Comparison of ENCODE assay signal across 27 cellular contexts in the genomic region with DNA sequence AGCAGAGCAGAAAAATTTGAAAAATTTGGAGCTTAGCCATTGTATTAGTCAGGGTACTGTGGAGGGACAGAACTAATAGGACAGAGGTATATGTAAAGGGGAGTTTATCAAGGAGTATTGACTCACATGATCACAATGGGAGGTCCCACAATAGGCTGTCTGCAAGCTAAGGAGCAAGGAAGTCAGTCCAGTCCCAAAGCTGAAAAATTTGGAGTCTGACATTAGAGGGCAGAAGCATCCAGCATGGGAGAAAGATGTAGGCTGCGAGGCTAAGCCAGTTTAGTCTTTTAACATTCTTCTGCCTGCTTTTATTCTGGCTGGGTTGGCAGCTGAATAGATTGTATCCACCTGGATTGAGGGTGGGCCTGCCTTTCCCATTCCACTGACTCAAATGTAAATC.
"Had no signal": no experiment of that assay in that cellular context is flagged by ENCODE, and none has a peak within 500 bp of the region (broad histone marks: within the 10 kb centered on the region; RNA-seq: fewer than 3 reads in every experiment).

No MANE protein-coding gene starts in this region.

- H3K4me1 ChIP-seq: sigmoid colon, uterus had no signal

- H3K27ac ChIP-seq: cardiac muscle cell, sigmoid colon, uterus had no signal

- H3K9me3 Mint-ChIP-seq: activated naive CD8-positive, alpha-beta T cell treated with anti-CD3 and anti-CD28 coated beads, Interleukin-2, amount 10 ng/mL, durations not matched to agents 7 days and 5 days; activated T-cell treated with anti-CD3 and anti-CD28 coated beads, Interleukin-2, amount 50 U/mL, for 24 hours; activated T-helper 2 cell treated with anti-CD3 and anti-CD28 coated beads, Interferon-gamma antibody, Interleukin-2, Interleukin-4, amounts not matched to agents 10 μg/mL and 5 μg/mL and 100 μg/mL, durations not matched to agents 14 hours and 24 hours and 36 hours; dendritic cell treated with granulocyte-macrophage colony-stimulating factor and Interleukin-4, amounts not matched to agents 40 ng/mL and 50 ng/mL, for 4 days; mesothelial cell of epicardium; stimulated activated naive B cell treated with anti-CD40 and anti-IgM and Interleukin-4, amounts not matched to agents 10 μg/mL and 1 μg/mL and 100 μg/mL, for 72 hours; T-helper 2 cell treated with Interferon-gamma antibody and Interleukin-4, amounts not matched to agents 5 μg/mL and 100 μg/mL, for 36 hours had no signal

- H3K9me3 ChIP-seq: sigmoid colon, uterus had no signal

- H3K36me3 Mint-ChIP-seq: activated naive CD8-positive, alpha-beta T cell treated with anti-CD3 and anti-CD28 coated beads, Interleukin-2, amount 10 ng/mL, durations not matched to agents 7 days and 5 days; mesothelial cell of epicardium; naive thymus-derived CD8-positive, alpha-beta T cell; stimulated activated naive B cell treated with anti-CD40 and anti-IgM and Interleukin-4, amounts not matched to agents 10 μg/mL and 1 μg/mL and 100 μg/mL, for 72 hours had no signal

- H3K36me3 ChIP-seq: cardiac muscle cell, sigmoid colon, uterus had no signal

- H3K4me1 Mint-ChIP-seq: activated CD4-positive, alpha-beta T cell treated with anti-CD3 and anti-CD28 coated beads for 36 hours; activated naive CD8-positive, alpha-beta T cell treated with anti-CD3 and anti-CD28 coated beads, Interleukin-2, amount 10 ng/mL, durations not matched to agents 7 days and 5 days; mesothelial cell of epicardium; naive thymus-derived CD8-positive, alpha-beta T cell; stimulated activated naive B cell treated with anti-CD40 and anti-IgM and Interleukin-4, amounts not matched to agents 10 μg/mL and 1 μg/mL and 100 μg/mL, for 72 hours had no signal

- H3K27me3 Mint-ChIP-seq: activated CD4-positive, alpha-beta T cell treated with anti-CD3 and anti-CD28 coated beads for 36 hours; activated T-cell treated with anti-CD3 and anti-CD28 coated beads, Interleukin-2, amount 50 U/mL, for 24 hours; dendritic cell treated with granulocyte-macrophage colony-stimulating factor and Interleukin-4, amounts not matched to agents 40 ng/mL and 50 ng/mL, for 4 days; progenitor cell of endocrine pancreas; stimulated activated naive B cell treated with anti-CD40 and anti-IgM and Interleukin-4, amounts not matched to agents 10 μg/mL and 1 μg/mL and 100 μg/mL, for 72 hours had no signal

- H3K27ac Mint-ChIP-seq: activated CD4-positive, alpha-beta T cell treated with anti-CD3 and anti-CD28 coated beads for 36 hours; activated naive CD8-positive, alpha-beta T cell treated with anti-CD3 and anti-CD28 coated beads, Interleukin-2, amount 10 ng/mL, durations not matched to agents 7 days and 5 days; activated T-cell treated with anti-CD3 and anti-CD28 coated beads, Interleukin-2, amount 50 U/mL, for 24 hours; activated T-helper 2 cell treated with anti-CD3 and anti-CD28 coated beads, Interferon-gamma antibody, Interleukin-2, Interleukin-4, amounts not matched to agents 10 μg/mL and 5 μg/mL and 100 μg/mL, durations not matched to agents 14 hours and 24 hours and 36 hours; dendritic cell treated with granulocyte-macrophage colony-stimulating factor and Interleukin-4, amounts not matched to agents 40 ng/mL and 50 ng/mL, for 4 days; mesothelial cell of epicardium; naive thymus-derived CD8-positive, alpha-beta T cell; progenitor cell of endocrine pancreas; stimulated activated naive B cell treated with anti-CD40 and anti-IgM and Interleukin-4, amounts not matched to agents 10 μg/mL and 1 μg/mL and 100 μg/mL, for 72 hours; T-helper 2 cell treated with Interferon-gamma antibody and Interleukin-4, amounts not matched to agents 5 μg/mL and 100 μg/mL, for 36 hours had no signal

- H3K4me3 ChIP-seq: cardiac muscle cell, sigmoid colon, uterus had no signal

- ATAC-seq: activated CD4-positive, alpha-beta T cell treated with anti-CD3 and anti-CD28 coated beads for 36 hours; left ventricle myocardium superior; naive thymus-derived CD8-positive, alpha-beta T cell had no signal

- H3K27me3 ChIP-seq: cardiac muscle cell, sigmoid colon, uterus had no signal

- DNase-seq: activated CD4-positive, alpha-beta T cell treated with anti-CD3 and anti-CD28 coated beads for 36 hours; activated CD4-positive, alpha-beta T cell treated with anti-CD3 and anti-CD28 coated beads, Interleukin-2, amount 50 U/mL, for 4 hours; activated CD8-positive, alpha-beta memory T cell treated with anti-CD3 and anti-CD28 coated beads for 24 hours; activated CD8-positive, alpha-beta memory T cell treated with anti-CD3 and anti-CD28 coated beads, Interleukin-2, amount 50 U/mL, for 4 hours; activated naive CD4-positive, alpha-beta T cell; activated naive CD8-positive, alpha-beta T cell treated with anti-CD3 and anti-CD28 coated beads, Interleukin-2, amount 10 ng/mL, durations not matched to agents 7 days and 5 days; activated T-cell treated with anti-CD3 and anti-CD28 coated beads, Interleukin-2, amount 50 U/mL, for 24 hours; amygdala; effector CD4-positive, alpha-beta T cell; erythroblast; hypothalamus; left ventricle myocardium superior; mammary epithelial cell; naive thymus-derived CD8-positive, alpha-beta T cell; retina; sigmoid colon; stimulated activated CD4-positive, alpha-beta T cell treated with anti-CD3 and anti-CD28 coated beads, Interleukin-2, amount 100 ng/mL, for 48 hours; stimulated activated CD8-positive, alpha-beta memory T cell treated with anti-CD3 and anti-CD28 coated beads, Interleukin-4, amount 100 ng/mL, for 48 hours; stimulated activated naive B cell treated with anti-CD40 and anti-IgM and Interleukin-4, amounts not matched to agents 10 μg/mL and 1 μg/mL and 100 μg/mL, for 72 hours; trophoblast cell; uterus had no signal

- H3K4me3 Mint-ChIP-seq: activated CD4-positive, alpha-beta T cell treated with anti-CD3 and anti-CD28 coated beads for 36 hours; activated naive CD8-positive, alpha-beta T cell treated with anti-CD3 and anti-CD28 coated beads, Interleukin-2, amount 10 ng/mL, durations not matched to agents 7 days and 5 days; activated T-cell treated with anti-CD3 and anti-CD28 coated beads, Interleukin-2, amount 50 U/mL, for 24 hours; dendritic cell treated with granulocyte-macrophage colony-stimulating factor and Interleukin-4, amounts not matched to agents 40 ng/mL and 50 ng/mL, for 4 days; mesothelial cell of epicardium; naive thymus-derived CD8-positive, alpha-beta T cell; stimulated activated naive B cell treated with anti-CD40 and anti-IgM and Interleukin-4, amounts not matched to agents 10 μg/mL and 1 μg/mL and 100 μg/mL, for 72 hours; T-helper 2 cell treated with Interferon-gamma antibody and Interleukin-4, amounts not matched to agents 5 μg/mL and 100 μg/mL, for 36 hours had no signal
